Comparison of ENCODE assay signal across 22 cellular contexts in genomic region chr4:78357122-78357521, GRCh38.
DNase-seq lines count a peak whose midpoint lies in the region; ATAC-seq, FAIRE-seq and TF ChIP-seq lines count a peak whose summit lies in the region.
"Had no signal": no experiment of that assay in that cellular context is flagged by ENCODE, and none has a peak within 500 bp of the region (broad histone marks: within the 10 kb centered on the region; RNA-seq: fewer than 3 reads in every experiment).

No MANE protein-coding gene starts in this region.

- H3K79me2 ChIP-seq in GM23338 (replicated peaks; ENCODE audit: insufficient read depth): no peaks in the 10 kb centered on the region
- no peaks in the 10 kb centered on the region for H3K79me2 ChIP-seq in PC-3 (ENCODE audit: low read length)

- H3K9me3 ChIP-seq in PC-3 (ENCODE audit: low read length) (no peaks in the 10 kb centered on the region), transverse colon (no peaks in the 10 kb centered on the region)
- H3K9me3 ChIP-seq: BLaER1 treated with 17β-estradiol and CSF1 and Interleukin-3, amounts not matched to agents 10 nM and 100 nM; Caco-2 had no signal

- H3K9me2 ChIP-seq in GM23338 (ENCODE audit: insufficient read depth) (peaks cover 12% of the 10 kb centered on the region), PC-3 (replicated peaks; ENCODE audit: low read length) (no peaks in the 10 kb centered on the region)

- no peak for ATAC-seq in GM23338
- no peak for ATAC-seq in PC-3
- ATAC-seq: CD8-positive, alpha-beta T cell had no signal

- no peak overlapping the region for H2AFZ ChIP-seq in GM23338
- H2AFZ ChIP-seq in PC-3 (ENCODE audit: low read length): no peak overlapping the region

- H3F3A ChIP-seq in GM23338 (replicated peaks; ENCODE audit: low read depth) (no peaks in the 10 kb centered on the region), PC-3 (ENCODE audit: low read length, unreplicated experiment) (no peaks in the 10 kb centered on the region)

- no peak overlapping the region for H3K4me2 ChIP-seq in GM23338
- H3K4me2 ChIP-seq in PC-3 (ENCODE audit: low read length): no peak overlapping the region
- H3K4me2 ChIP-seq: BLaER1 treated with 17β-estradiol and CSF1 and Interleukin-3, amounts not matched to agents 10 nM and 100 nM had no signal

- H3K9ac ChIP-seq in PC-3 (ENCODE audit: low read length): no peak overlapping the region
- H3K9ac ChIP-seq: BLaER1 treated with 17β-estradiol and CSF1 and Interleukin-3, amounts not matched to agents 10 nM and 100 nM had no signal

- H3K27ac ChIP-seq in GM23338 (ENCODE audit: low read depth) (no peak overlapping the region), PC-3 (ENCODE audit: low read length) (no peak overlapping the region), transverse colon (no peak overlapping the region)
- H3K27ac ChIP-seq: BLaER1 treated with 17β-estradiol and CSF1 and Interleukin-3, amounts not matched to agents 10 nM and 100 nM; C4-2B had no signal

- BruUV-seq in PC-3 (replicated peaks; lab: Mats Ljungman, UMichigan): no TSS peak

- POLR2A ChIA-PET in PC-3 (lab: Charles Lee; ENCODE audit: unreplicated experiment): no interaction called here

- 63 to 78% methylated on average over 1 of the region's 1 CpG for WGBS in transverse colon (ENCODE audit: low coverage in 1 of 2), 2 donors

- H3K36me3 ChIP-seq in GM23338 (ENCODE audit: insufficient read depth) (no peaks in the 10 kb centered on the region), bronchial epithelial cell (ENCODE audit: control insufficient read depth, insufficient read depth, low read length) (no peaks in the 10 kb centered on the region), PC-3 (ENCODE audit: low read depth, low read length) (no peaks in the 10 kb centered on the region), transverse colon (no peaks in the 10 kb centered on the region)
- H3K36me3 ChIP-seq: BLaER1 treated with 17β-estradiol and CSF1 and Interleukin-3, amounts not matched to agents 10 nM and 100 nM had no signal

- intact Hi-C loops in PC-3 (cut with micrococcal nuclease) (no loop called here), transverse colon (cut with DNase I; ENCODE audit: low total_unique reads) (no loop called here)

- H4K20me1 ChIP-seq in GM23338 (replicated peaks; ENCODE audit: insufficient read depth) (no peaks in the 10 kb centered on the region), PC-3 (ENCODE audit: low read length) (no peaks in the 10 kb centered on the region)
- H4K20me1 ChIP-seq: BLaER1 treated with 17β-estradiol and CSF1 and Interleukin-3, amounts not matched to agents 10 nM and 100 nM had no signal

- H3K4me3 ChIP-seq in GM23338 (no peak overlapping the region), bronchial epithelial cell (ENCODE audit: low read depth, low read length) (no peak overlapping the region), PC-3 (ENCODE audit: low read length) (no peak overlapping the region), transverse colon (no peak overlapping the region)
- H3K4me3 ChIP-seq: BLaER1 treated with 17β-estradiol and CSF1 and Interleukin-3, amounts not matched to agents 10 nM and 100 nM had no signal

- no peak for TF ChIP-seq EP300 in transverse colon (IDR thresholded peaks at IDR 0.05; ENCODE audit: low read depth)

- no peak for TF ChIP-seq POLR2A in transverse colon (IDR thresholded peaks at IDR 0.05)

- H3K36me3 Mint-ChIP-seq in GM23338 (ENCODE audit: low read depth) (peaks cover 9% of the 10 kb centered on the region; the same call in 2 of the 3 replicates), nephron (ENCODE audit: low read depth) (peaks cover 3% of the 10 kb centered on the region)
- H3K36me3 Mint-ChIP-seq: CD8-positive, alpha-beta T cell had no signal

- H3K27me3 Mint-ChIP-seq in GM23338 (ENCODE audit: insufficient read depth, low read depth, poor library complexity): peaks cover 10% of the 10 kb centered on the region
- peaks cover 4% of the 10 kb centered on the region for H3K27me3 Mint-ChIP-seq in nephron (ENCODE audit: low read depth)

- peak; percentile 13 for FAIRE-seq in bronchial epithelial cell (lab: Jason Lieb, UNC)
- FAIRE-seq: A204.1, G401.6, GM12891, GM19239 had no signal

- in situ Hi-C loops in transverse colon (cut with MboI; ENCODE audit: low pct_ligation_motif_present in 1 of 4, low pct_unique_long_range_greater_than_20kb in 1 of 4, low sequenced_read_pairs in 3 of 4): no loop called here

- DNase-seq in GM23338 (ENCODE audit: low spot score) (no peak), bronchial epithelial cell (ENCODE audit: low read depth) (no peak), PC-3 (no peak), Ammon's horn (ENCODE audit: low spot score) (no peak), transverse colon (no peak)
- DNase-seq: 8988T; ACHN; Caco-2; CD4-positive, alpha-beta T cell; CD8-positive, alpha-beta T cell; DMS 273 treated with DMSO at 0.1 percent for 48 hours; DMS153; DMS53; GF-D8 had no signal

- CTCF ChIA-PET in PC-3 (lab: Charles Lee): no interaction called here

- H3K9me3 Mint-ChIP-seq in GM23338 (no peaks in the 10 kb centered on the region), nephron (no peaks in the 10 kb centered on the region)
- H3K9me3 Mint-ChIP-seq: CD4-positive, alpha-beta T cell; CD8-positive, alpha-beta T cell had no signal

- no peaks in the 10 kb centered on the region for H3K27me3 ChIP-seq in GM23338 (ENCODE audit: insufficient read depth)
- peaks cover 2% of the 10 kb centered on the region for H3K27me3 ChIP-seq in bronchial epithelial cell (ENCODE audit: control insufficient read depth, insufficient read depth, low read length)
- H3K27me3 ChIP-seq in PC-3 (ENCODE audit: low read length): no peaks in the 10 kb centered on the region
- H3K27me3 ChIP-seq in transverse colon: no peaks in the 10 kb centered on the region
- H3K27me3 ChIP-seq: BLaER1 treated with 17β-estradiol and CSF1 and Interleukin-3, amounts not matched to agents 10 nM and 100 nM had no signal

- no peak for TF ChIP-seq CTCF in GM23338 (conservative IDR thresholded peaks at IDR 0.05; ENCODE audit: low read depth in 2 of 2)
- TF ChIP-seq CTCF in bronchial epithelial cell (IDR thresholded peaks at IDR 0.05; ENCODE audit: insufficient read depth, low read length, severe bottlenecking): no peak
- TF ChIP-seq CTCF in nephron (IDR thresholded peaks at IDR 0.05; ENCODE audit: unreplicated experiment in 3 of 3): no peak
- TF ChIP-seq CTCF in PC-3 (conservative IDR thresholded peaks at IDR 0.05; ENCODE audit: low read depth, low read length): no peak
- TF ChIP-seq CTCF in transverse colon (IDR thresholded peaks at IDR 0.05): no peak

- peaks cover 51% of the 10 kb centered on the region for H3K4me1 Mint-ChIP-seq in GM23338
- peaks cover 56% of the 10 kb centered on the region for H3K4me1 Mint-ChIP-seq in nephron
- H3K4me1 Mint-ChIP-seq: B cell had no signal

- H3K4me1 ChIP-seq in GM23338 (ENCODE audit: insufficient read depth) (peaks cover 43% of the 10 kb centered on the region), PC-3 (ENCODE audit: insufficient read depth, low read length) (no peaks in the 10 kb centered on the region), transverse colon (no peaks in the 10 kb centered on the region)
- H3K4me1 ChIP-seq: BLaER1 treated with 17β-estradiol and CSF1 and Interleukin-3, amounts not matched to agents 10 nM and 100 nM; Caco-2 had no signal

- H3K27ac Mint-ChIP-seq in GM23338: peak overlapping the region; percentile 6; the same call in 1 of the 2 replicates
- peak overlapping the region in 2 of 3 experiments; percentile 42 to 70 for H3K27ac Mint-ChIP-seq in nephron
- H3K27ac Mint-ChIP-seq: B cell; CD4-positive, alpha-beta T cell; CD8-positive, alpha-beta T cell had no signal

- H3K4me3 Mint-ChIP-seq in GM23338 (no peak overlapping the region), nephron (peak overlapping the region in 1 of 3 experiments; percentile 24)
- H3K4me3 Mint-ChIP-seq: B cell; CD4-positive, alpha-beta T cell; CD8-positive, alpha-beta T cell had no signal

TF ChIP-seq in GM23338, 12 proteins besides CTCF, POLR2A, EP300 and RAD21 (continues in another document):
- TF ChIP-seq, protein P1, sequence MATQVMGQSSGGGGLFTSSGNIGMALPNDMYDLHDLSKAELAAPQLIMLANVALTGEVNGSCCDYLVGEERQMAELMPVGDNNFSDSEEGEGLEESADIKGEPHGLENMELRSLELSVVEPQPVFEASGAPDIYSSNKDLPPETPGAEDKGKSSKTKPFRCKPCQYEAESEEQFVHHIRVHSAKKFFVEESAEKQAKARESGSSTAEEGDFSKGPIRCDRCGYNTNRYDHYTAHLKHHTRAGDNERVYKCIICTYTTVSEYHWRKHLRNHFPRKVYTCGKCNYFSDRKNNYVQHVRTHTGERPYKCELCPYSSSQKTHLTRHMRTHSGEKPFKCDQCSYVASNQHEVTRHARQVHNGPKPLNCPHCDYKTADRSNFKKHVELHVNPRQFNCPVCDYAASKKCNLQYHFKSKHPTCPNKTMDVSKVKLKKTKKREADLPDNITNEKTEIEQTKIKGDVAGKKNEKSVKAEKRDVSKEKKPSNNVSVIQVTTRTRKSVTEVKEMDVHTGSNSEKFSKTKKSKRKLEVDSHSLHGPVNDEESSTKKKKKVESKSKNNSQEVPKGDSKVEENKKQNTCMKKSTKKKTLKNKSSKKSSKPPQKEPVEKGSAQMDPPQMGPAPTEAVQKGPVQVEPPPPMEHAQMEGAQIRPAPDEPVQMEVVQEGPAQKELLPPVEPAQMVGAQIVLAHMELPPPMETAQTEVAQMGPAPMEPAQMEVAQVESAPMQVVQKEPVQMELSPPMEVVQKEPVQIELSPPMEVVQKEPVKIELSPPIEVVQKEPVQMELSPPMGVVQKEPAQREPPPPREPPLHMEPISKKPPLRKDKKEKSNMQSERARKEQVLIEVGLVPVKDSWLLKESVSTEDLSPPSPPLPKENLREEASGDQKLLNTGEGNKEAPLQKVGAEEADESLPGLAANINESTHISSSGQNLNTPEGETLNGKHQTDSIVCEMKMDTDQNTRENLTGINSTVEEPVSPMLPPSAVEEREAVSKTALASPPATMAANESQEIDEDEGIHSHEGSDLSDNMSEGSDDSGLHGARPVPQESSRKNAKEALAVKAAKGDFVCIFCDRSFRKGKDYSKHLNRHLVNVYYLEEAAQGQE (IDR thresholded peaks at IDR 0.05; ENCODE audit: unreplicated experiment): no peak
- no peak for TF ChIP-seq POLR2AphosphoS5 (IDR thresholded peaks at IDR 0.05; ENCODE audit: low read depth)
- no peak for TF ChIP-seq STAT1 (IDR thresholded peaks at IDR 0.05; ENCODE audit: unreplicated experiment)
- TF ChIP-seq EZH2 (IDR thresholded peaks at IDR 0.05; ENCODE audit: low read depth, unreplicated experiment): no peak
- no peak for TF ChIP-seq ZNF114 (CRISPR knock-in tag; IDR thresholded peaks at IDR 0.05)
- no peak for TF ChIP-seq JUNB (IDR thresholded peaks at IDR 0.05; ENCODE audit: unreplicated experiment)
